Comparison of ENCODE assay signal across 17 cellular contexts in the genomic region with DNA sequence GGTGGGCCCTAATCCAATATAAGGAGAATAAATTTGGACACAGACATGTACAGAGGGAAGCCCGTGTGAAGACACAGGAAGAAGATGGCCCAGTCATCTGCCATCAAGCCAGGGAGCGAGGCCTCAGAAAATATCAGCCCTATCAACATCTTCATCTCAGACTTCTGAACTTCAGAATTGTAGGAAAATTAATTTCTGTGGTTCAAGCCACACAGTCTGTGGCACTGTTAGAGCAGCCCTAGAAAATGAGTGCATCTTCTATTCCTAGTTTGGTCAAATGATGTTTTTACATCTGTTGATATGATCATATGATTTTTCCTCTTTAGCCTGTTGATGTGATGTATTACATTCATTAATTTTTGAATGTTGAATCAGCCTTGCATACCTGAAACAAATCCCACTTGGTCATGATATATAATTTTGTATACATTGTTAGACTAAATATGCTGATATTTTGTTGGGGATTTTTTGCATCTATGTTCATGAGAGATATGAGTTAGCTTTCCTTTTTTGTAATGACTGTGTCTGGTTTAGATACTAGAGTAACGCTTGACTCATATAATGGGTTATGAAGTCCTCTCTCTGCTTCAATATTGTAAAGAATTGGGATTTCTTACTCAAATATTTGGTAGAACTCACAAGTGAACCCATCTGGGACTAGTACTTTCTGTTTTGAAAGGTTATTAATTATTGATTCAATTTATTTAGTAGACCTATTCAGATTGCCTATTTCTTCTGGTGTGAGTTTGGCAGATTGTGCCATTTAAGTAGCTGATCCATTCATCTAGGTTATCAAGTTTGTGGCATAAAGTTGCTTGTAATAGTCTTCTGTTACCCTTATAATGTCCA.
DNase-seq lines count a peak whose midpoint lies in the region; ATAC-seq and TF ChIP-seq lines count a peak whose summit lies in the region.
"Had no signal": no experiment of that assay in that cellular context is flagged by ENCODE, and none has a peak within 500 bp of the region (broad histone marks: within the 10 kb centered on the region; RNA-seq: fewer than 3 reads in every experiment).

No MANE protein-coding gene starts in this region.

- H3K36me3 Mint-ChIP-seq in type B pancreatic cell = no peaks in the 10 kb centered on the region
- H3K36me3 Mint-ChIP-seq: natural killer cell treated with Interleukin-12 subunit alpha and Interleukin-12 subunit beta and Interleukin-15 and Interleukin-18, amount 100 ng/mL, for 72 hours had no signal

- no peak overlapping the region for H3K27ac Mint-ChIP-seq in type B pancreatic cell
- H3K27ac Mint-ChIP-seq: natural killer cell treated with Interleukin-12 subunit alpha and Interleukin-12 subunit beta and Interleukin-15 and Interleukin-18, amount 100 ng/mL, for 72 hours had no signal

- peaks cover 6% of the 10 kb centered on the region for H3K9me3 Mint-ChIP-seq in type B pancreatic cell

- ATAC-seq in GM18502 (IDR thresholded peaks at IDR 0.05; ENCODE audit: poor library complexity, unreplicated experiment) (peak; percentile 93), GM19397 (IDR thresholded peaks at IDR 0.05; ENCODE audit: unreplicated experiment) (peak; percentile 56), HG02798 (IDR thresholded peaks at IDR 0.05; ENCODE audit: poor library complexity, unreplicated experiment) (peak; percentile 79), HG03432 (IDR thresholded peaks at IDR 0.05; ENCODE audit: unreplicated experiment) (peak; percentile 87)
- ATAC-seq: gastroesophageal sphincter; left cardiac atrium; natural killer cell treated with Interleukin-12 subunit alpha and Interleukin-12 subunit beta and Interleukin-15 and Interleukin-18, amount 100 ng/mL, for 72 hours had no signal

- DNase-seq in AG08395 (ENCODE audit: low spot score) (no peak), type B pancreatic cell (ENCODE audit: extremely low spot score, unreplicated experiment) (no peak), activated gamma-delta T cell treated with Interleukin-2 at 50 U/mL for 16 hours (no peak), NCI-H510A treated with DMSO at 0.1 percent for 48 hours (lab: John Stamatoyannopoulos, UW) (no peak)
- DNase-seq: anterior cingulate cortex; DMS79 treated with DMSO at 0.1 percent for 48 hours; effector memory CD4-positive, alpha-beta T cell; left cardiac atrium; MM.1S; T-helper 9 cell; trophoblast cell had no signal

- TF ChIP-seq CTCF in type B pancreatic cell (conservative IDR thresholded peaks at IDR 0.05) = no peak

- H3K4me3 Mint-ChIP-seq in type B pancreatic cell = no peak overlapping the region
- H3K4me3 Mint-ChIP-seq: natural killer cell treated with Interleukin-12 subunit alpha and Interleukin-12 subunit beta and Interleukin-15 and Interleukin-18, amount 100 ng/mL, for 72 hours had no signal

- H3K4me1 Mint-ChIP-seq in type B pancreatic cell (ENCODE audit: unreplicated experiment) = no peaks in the 10 kb centered on the region

- peaks cover 3% of the 10 kb centered on the region for H3K27me3 Mint-ChIP-seq in type B pancreatic cell
